In the genomic region with DNA sequence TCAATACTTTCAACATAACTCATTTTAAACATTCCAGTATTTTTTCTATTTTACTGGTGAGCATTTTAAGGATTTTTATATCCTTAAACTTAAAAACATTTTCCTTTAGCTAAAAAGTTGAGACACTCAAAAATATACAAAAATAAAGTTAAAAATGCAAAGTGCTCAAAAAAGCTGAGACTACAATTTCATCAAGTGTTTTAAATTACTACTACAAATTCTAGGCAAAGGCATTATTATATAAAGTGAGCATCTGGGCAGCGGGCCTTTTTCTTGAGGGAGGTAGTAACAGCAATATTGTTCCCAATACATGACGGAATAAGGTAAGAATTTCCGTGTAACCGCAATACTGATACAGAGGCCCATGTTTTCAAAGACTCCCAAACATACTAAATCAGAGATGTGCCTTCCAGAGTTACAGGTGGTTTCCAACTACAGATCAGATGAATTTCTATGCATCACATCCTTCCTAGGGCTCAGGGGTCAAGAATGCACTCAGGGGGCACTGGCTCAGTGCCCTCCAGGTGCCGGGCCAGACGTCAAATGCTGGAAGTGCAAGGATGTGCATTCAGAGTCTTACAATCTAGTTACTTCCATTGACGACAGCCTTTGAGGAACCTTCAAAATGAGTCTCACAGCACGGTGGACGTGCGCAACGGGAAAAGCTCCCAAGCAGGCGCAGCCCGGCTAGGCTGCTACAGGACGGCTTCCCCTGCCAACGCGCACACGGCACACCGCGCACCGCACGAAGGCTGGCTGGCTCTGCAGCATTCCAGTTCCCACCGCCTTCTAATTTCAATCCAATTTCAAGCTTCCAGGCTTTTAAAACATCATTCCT, we compare ENCODE assay signal across 8 cellular contexts. TPM values are rescaled to one million over a fixed set of nuclear protein-coding genes. Genes with fewer than 3 reads are reported as not detected.
A peak's percentile ranks its signal among the peaks of the same experiment; 100 is the strongest.
DNase-seq lines count a peak whose midpoint lies in the region; ATAC-seq and TF ChIP-seq lines count a peak whose summit lies in the region.

No MANE protein-coding gene starts in this region.

- no peak overlapping the region for H2AK5ac ChIP-seq in mesendoderm (ENCODE audit: low read length)

- peak overlapping the region; percentile 48 to 74 for H3K4me3 ChIP-seq in DND-41 (ENCODE audit: low read depth in 1 of 2, low read length in 2 of 2)
- peak overlapping the region; percentile 81 for H3K4me3 ChIP-seq in endocrine pancreas (ENCODE audit: control insufficient read depth, insufficient read depth, low read length)
- H3K4me3 ChIP-seq in mesendoderm (ENCODE audit: low read length): peak overlapping the region; percentile 90

- H3K27me3 ChIP-seq in DND-41 (ENCODE audit: insufficient read depth, low read length, poor library complexity) (no peaks in the 10 kb centered on the region), endocrine pancreas (ENCODE audit: control insufficient read depth, insufficient read depth, low read length) (no peaks in the 10 kb centered on the region), mesendoderm (ENCODE audit: insufficient read depth, low read length, poor library complexity) (no peaks in the 10 kb centered on the region)

- H3K18ac ChIP-seq in mesendoderm (ENCODE audit: low read length): no peak overlapping the region

- peak overlapping the region; percentile 78 for H3K56ac ChIP-seq in mesendoderm (ENCODE audit: low read length)

- no peak overlapping the region for H4K5ac ChIP-seq in mesendoderm (ENCODE audit: low read length)

- peaks cover 24% of the 10 kb centered on the region for H4K20me1 ChIP-seq in DND-41 (ENCODE audit: insufficient read depth, low read length)

- H3K4me2 ChIP-seq in DND-41 (ENCODE audit: insufficient read depth, low read length): peak overlapping the region; percentile 91
- H3K4me2 ChIP-seq in mesendoderm (ENCODE audit: low read length): peak overlapping the region; percentile 47

- H2AFZ ChIP-seq in DND-41 (ENCODE audit: low read depth, low read length): peak overlapping the region; percentile 82

- no peaks in the 10 kb centered on the region for H3K27me3 Mint-ChIP-seq in stimulated activated naive CD8-positive, alpha-beta T cell treated with anti-CD3 and anti-CD28 coated beads, Interleukin-15, amount 100 ng/mL, for 72 hours

- no peak overlapping the region for H2BK5ac ChIP-seq in mesendoderm (ENCODE audit: low read length)

- no peak for TF ChIP-seq CTCF in DND-41 (IDR thresholded peaks at IDR 0.05; ENCODE audit: borderline replicate concordance, extremely low read depth, low read length, poor library complexity, severe bottlenecking)

- H2BK120ac ChIP-seq in mesendoderm (ENCODE audit: low read depth, low read length): no peak overlapping the region

- H4K8ac ChIP-seq in mesendoderm (ENCODE audit: low read depth, low read length): no peak overlapping the region

- H3K9ac ChIP-seq in DND-41 (ENCODE audit: low read depth, low read length): peak overlapping the region; percentile 84
- H3K9ac ChIP-seq in endocrine pancreas (ENCODE audit: control insufficient read depth, insufficient read depth, low read length): peak overlapping the region; percentile 48
- peak overlapping the region; percentile 60 for H3K9ac ChIP-seq in mesendoderm (ENCODE audit: low read length)

- peaks cover 42% of the 10 kb centered on the region for H3K4me1 ChIP-seq in DND-41 (ENCODE audit: insufficient read depth, low read length)
- peaks cover 21% of the 10 kb centered on the region for H3K4me1 ChIP-seq in endocrine pancreas (ENCODE audit: control insufficient read depth, insufficient read depth, low read length)
- H3K4me1 ChIP-seq in mesendoderm (ENCODE audit: control insufficient read depth, low read depth, low read length): no peaks in the 10 kb centered on the region

- H3K9me3 Mint-ChIP-seq in stimulated activated naive CD8-positive, alpha-beta T cell treated with anti-CD3 and anti-CD28 coated beads, Interleukin-15, amount 100 ng/mL, for 72 hours: no peaks in the 10 kb centered on the region

- peak; percentile 47 for DNase-seq in DND-41
- peak; percentile 71 for DNase-seq in MV-4-11 (lab: John Stamatoyannopoulos, UW)
- peak; percentile 6 to 11 for DNase-seq in activated CD4-positive, alpha-beta T cell treated with anti-CD3 and anti-CD28 coated beads, Interleukin-2, amount 50 U/mL, for 4 hours
- DNase-seq in mesendoderm: peak; percentile 51
- peak; percentile 15 to 34 for DNase-seq in stimulated activated naive CD8-positive, alpha-beta T cell treated with anti-CD3 and anti-CD28 coated beads, Interleukin-15, amount 100 ng/mL, for 72 hours
- no peak for DNase-seq in superior temporal gyrus (ENCODE audit: extremely low spot score)

- peaks cover 17% of the 10 kb centered on the region for H3K36me3 ChIP-seq in DND-41 (ENCODE audit: insufficient read depth, low read length)
- no peaks in the 10 kb centered on the region for H3K36me3 ChIP-seq in endocrine pancreas (ENCODE audit: control insufficient read depth, insufficient read depth, low read length)
- H3K36me3 ChIP-seq in mesendoderm (ENCODE audit: control insufficient read depth, insufficient read depth, low read length): no peaks in the 10 kb centered on the region

- ATAC-seq in DND-41 (ENCODE audit: insufficient read depth, low read depth) (peak; percentile 52), GM21528 (IDR thresholded peaks at IDR 0.05; ENCODE audit: low FRiP score, unreplicated experiment) (peak; percentile 24)
- peak; percentile 32 for ATAC-seq in stimulated activated naive CD8-positive, alpha-beta T cell treated with anti-CD3 and anti-CD28 coated beads, Interleukin-15, amount 100 ng/mL, for 72 hours

- H3K9me3 ChIP-seq in DND-41 (ENCODE audit: insufficient read depth, low read length, severe bottlenecking) (no peaks in the 10 kb centered on the region), endocrine pancreas (ENCODE audit: control insufficient read depth, low read length) (no peaks in the 10 kb centered on the region)

- H3K4ac ChIP-seq in mesendoderm (ENCODE audit: low read depth, low read length): no peak overlapping the region

- no peak overlapping the region for H3K23ac ChIP-seq in mesendoderm (ENCODE audit: low read length)

- peak overlapping the region; percentile 81 for H3K27ac ChIP-seq in DND-41 (ENCODE audit: low read length)
- H3K27ac ChIP-seq in mesendoderm (ENCODE audit: low read depth, low read length): no peak overlapping the region

- H3K79me1 ChIP-seq in mesendoderm (ENCODE audit: low read length): peaks cover 9% of the 10 kb centered on the region

- peaks cover 58% of the 10 kb centered on the region for H3K79me2 ChIP-seq in DND-41 (ENCODE audit: insufficient read depth, low read length)
- H3K79me2 ChIP-seq in mesendoderm (ENCODE audit: control insufficient read depth, insufficient read depth, low read length): peaks cover 32% of the 10 kb centered on the region

- H3K4me1 Mint-ChIP-seq in stimulated activated naive CD8-positive, alpha-beta T cell treated with anti-CD3 and anti-CD28 coated beads, Interleukin-15, amount 100 ng/mL, for 72 hours: peaks cover 45% of the 10 kb centered on the region

- no peak overlapping the region for H2BK15ac ChIP-seq in mesendoderm (replicated peaks; ENCODE audit: low read depth)

- H3K4me3 Mint-ChIP-seq in stimulated activated naive CD8-positive, alpha-beta T cell treated with anti-CD3 and anti-CD28 coated beads, Interleukin-15, amount 100 ng/mL, for 72 hours: peak overlapping the region; percentile 78 to 95

- no CpG with 5 or more reads among the region's 22 CpGs for WGBS in mesendoderm (ENCODE audit: extremely low coverage, insufficient coverage, low lambda C conversion rate)

- peak overlapping the region; percentile 34 to 94 for H3K27ac Mint-ChIP-seq in stimulated activated naive CD8-positive, alpha-beta T cell treated with anti-CD3 and anti-CD28 coated beads, Interleukin-15, amount 100 ng/mL, for 72 hours

RNA-seq across cellular contexts. Expression of gene PHF10, which starts 1.7 kb away (rescaled TPM):
- 60.6 TPM for polyA plus RNA-seq in mesendoderm (2013, experiment 1 of 2)
- 59.5 TPM for polyA plus RNA-seq in mesendoderm (2013, experiment 2 of 2)

RNA-seq across cellular contexts. Expression of gene C6orf120, which starts 20.7 kb away (rescaled TPM):
- polyA plus RNA-seq in mesendoderm (2013, experiment 1 of 2): 21.9 TPM
- polyA plus RNA-seq in mesendoderm (2013, experiment 2 of 2): 22.2 TPM

RNA-seq across cellular contexts. Expression of gene WDR27, which starts 20.8 kb away (rescaled TPM):
- 13.4 TPM for polyA plus RNA-seq in mesendoderm (2013, experiment 1 of 2)
- polyA plus RNA-seq in mesendoderm (2013, experiment 2 of 2): 12.7 TPM

RNA-seq across cellular contexts. Expression of gene DYNLT2, which starts 28.8 kb away (rescaled TPM):
- polyA plus RNA-seq in mesendoderm (2013, experiment 1 of 2): 1.8 TPM
- polyA plus RNA-seq in mesendoderm (2013, experiment 2 of 2): 1.8 TPM

RNA-seq across cellular contexts. Expression of gene ERMARD, which starts 28.8 kb away (rescaled TPM):
- polyA plus RNA-seq in mesendoderm (2013, experiment 1 of 2): 9.5 TPM
- polyA plus RNA-seq in mesendoderm (2013, experiment 2 of 2): 8.6 TPM
